In the genomic region with DNA sequence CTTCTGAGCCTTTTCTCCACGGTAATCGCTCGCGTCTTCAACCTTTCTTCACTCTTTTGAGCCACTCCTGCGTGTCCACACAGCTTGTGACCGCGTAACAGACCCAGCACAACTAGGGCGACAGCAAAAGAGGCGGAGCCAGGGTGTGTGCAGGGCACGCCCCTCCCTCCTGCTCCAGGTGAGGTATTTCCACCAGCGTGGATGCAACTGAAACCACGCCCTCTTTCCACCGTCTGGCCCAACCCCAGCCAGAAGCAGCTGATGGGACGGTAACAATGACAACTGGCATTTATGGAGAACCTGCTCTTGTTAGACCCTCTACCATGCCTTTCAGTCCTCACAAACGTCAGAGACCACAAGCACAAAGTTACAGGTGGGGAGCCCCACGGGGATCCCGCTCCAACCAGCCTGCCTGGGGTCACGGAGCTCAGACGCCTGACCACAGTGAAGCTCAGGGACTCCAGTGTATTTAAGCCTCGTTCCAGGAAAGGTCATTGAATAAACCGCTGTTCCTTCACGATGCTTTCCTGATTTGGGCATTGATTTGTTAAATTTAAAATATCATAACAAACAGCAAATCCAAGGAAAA, we compare ENCODE assay signal across 9 cellular contexts. TPM values are rescaled to one million over a fixed set of nuclear protein-coding genes. Genes with fewer than 3 reads are reported as not detected.
A peak's percentile ranks its signal among the peaks of the same experiment; 100 is the strongest.
DNase-seq lines count a peak whose midpoint lies in the region; ATAC-seq, FAIRE-seq and TF ChIP-seq lines count a peak whose summit lies in the region.
"Had no signal": no experiment of that assay in that cellular context is flagged by ENCODE, and none has a peak within 500 bp of the region (broad histone marks: within the 10 kb centered on the region; RNA-seq: fewer than 3 reads in every experiment).

No MANE protein-coding gene starts in this region.

- H3K9ac ChIP-seq in mucosa of rectum (ENCODE audit: low read depth in 1 of 2, low read length in 2 of 2) = peak overlapping the region; percentile 2 to 74

- DNase-seq in right atrium auricular region (ENCODE audit: low spot score) (no peak), left cardiac atrium (no peak), uterus (no peak), SHP77 (lab: John Stamatoyannopoulos, UW) (no peak), SK-N-DZ (ENCODE audit: low spot score) (no peak), urothelium cell line (ENCODE audit: low spot score) (no peak)

- H3K4me3 ChIP-seq in right atrium auricular region (peak overlapping the region; percentile 81 to 96), mucosa of rectum (ENCODE audit: low read length in 2 of 2) (peak overlapping the region; percentile 26 to 62), uterus (peak overlapping the region; percentile 51 to 87)

- H3K27ac ChIP-seq in right atrium auricular region (peak overlapping the region; percentile 97 to 99), cingulate gyrus (ENCODE audit: low read depth, low read length) (peak overlapping the region; percentile 84), mucosa of rectum (ENCODE audit: low read depth in 2 of 2, low read length in 2 of 2) (peak overlapping the region; percentile 82 to 86), uterus (peak overlapping the region; percentile 95)

- H3K36me3 ChIP-seq in right atrium auricular region = no peaks in the 10 kb centered on the region
- no peaks in the 10 kb centered on the region for H3K36me3 ChIP-seq in mucosa of rectum (ENCODE audit: control insufficient read depth in 2 of 2, insufficient read depth in 2 of 2, low read length in 2 of 2)
- no peaks in the 10 kb centered on the region for H3K36me3 ChIP-seq in uterus

- no peak for TF ChIP-seq CTCF in right atrium auricular region (IDR thresholded peaks at IDR 0.05)
- TF ChIP-seq CTCF in uterus (IDR thresholded peaks at IDR 0.05) = no peak

- H3K4me1 ChIP-seq in right atrium auricular region = peaks cover 0 to 59% of the 10 kb centered on the region in 2 donors
- H3K4me1 ChIP-seq in mucosa of rectum (ENCODE audit: control insufficient read depth in 2 of 2, insufficient read depth in 2 of 2, low read length in 2 of 2) = peaks cover 16 to 22% of the 10 kb centered on the region in 2 donors
- peaks cover 10 to 32% of the 10 kb centered on the region in 2 donors for H3K4me1 ChIP-seq in uterus

- no peak for FAIRE-seq in urothelium cell line (lab: Jason Lieb, UNC)
- FAIRE-seq: TTC549 had no signal

- intact Hi-C loops in left cardiac atrium (cut with DNase I) (loop anchor here (2.0 to 5.0 kb wide), 2 partner anchors 138 to 183 kb away; no protein-coding TSS in a partner anchor), uterus (cut with DNase I; ENCODE audit: low total_unique reads) (loop anchor here (10.0 kb wide), 1 partner anchor 75 kb away; no protein-coding TSS in a partner anchor)

- no peaks in the 10 kb centered on the region for H3K27me3 ChIP-seq in right atrium auricular region
- peaks cover 4 to 7% of the 10 kb centered on the region in 2 donors for H3K27me3 ChIP-seq in mucosa of rectum (ENCODE audit: control insufficient read depth in 2 of 2, insufficient read depth in 2 of 2, low read length in 2 of 2)
- no peaks in the 10 kb centered on the region for H3K27me3 ChIP-seq in uterus

- H3K9me3 ChIP-seq in right atrium auricular region (no peaks in the 10 kb centered on the region), mucosa of rectum (ENCODE audit: control insufficient read depth in 2 of 2, low read length in 2 of 2) (no peaks in the 10 kb centered on the region), uterus (no peaks in the 10 kb centered on the region)

- ATAC-seq in left cardiac atrium = no peak

- TF ChIP-seq POLR2A in uterus (IDR thresholded peaks at IDR 0.05) = no peak

RNA-seq across cellular contexts. Expression of gene PXDC1, which starts 2.0 kb away (rescaled TPM):
- 10 to 100 TPM; 43.5 to 77.2 TPM for total RNA-seq in right atrium auricular region
- 10 to 100 TPM; 32.8 to 57.3 TPM for total RNA-seq in left cardiac atrium
- total RNA-seq in uterus = 10 to 100 TPM; 15.6 to 42.4 (median 31.0) TPM
- not detected in 2 replicates for polyA plus RNA-seq in SK-N-DZ (2014; cell fraction: cytosol; rRNA removed)
- polyA plus RNA-seq in SK-N-DZ (2014; cell fraction: nucleus; rRNA removed) = 0.32 TPM in 1 of 2 replicates, not detected in the other
